In the genomic region with DNA sequence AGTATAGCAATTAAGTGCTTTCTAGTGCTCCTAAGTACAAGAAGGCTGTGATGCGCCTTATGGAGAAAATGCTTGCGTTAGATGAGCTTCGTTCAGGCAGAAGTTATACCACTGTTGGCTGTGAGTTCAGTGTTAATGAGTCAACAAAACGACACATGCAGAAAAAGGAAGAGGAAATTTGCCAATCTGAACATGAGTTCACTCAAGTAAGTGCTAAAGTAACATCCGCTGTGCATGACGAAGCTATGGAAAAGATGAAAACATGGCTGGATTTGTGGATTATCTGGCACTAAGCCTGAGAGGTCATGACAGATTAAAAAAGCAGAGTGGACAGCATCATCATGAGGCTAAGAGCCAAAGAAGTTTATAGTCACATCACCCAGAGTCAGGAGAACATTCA, we compare ENCODE assay signal across 9 cellular contexts. TPM values are rescaled to one million over a fixed set of nuclear protein-coding genes. Genes with fewer than 3 reads are reported as not detected.
DNase-seq lines count a peak whose midpoint lies in the region; ATAC-seq and TF ChIP-seq lines count a peak whose summit lies in the region.
"Had no signal": no experiment of that assay in that cellular context is flagged by ENCODE, and none has a peak within 500 bp of the region (broad histone marks: within the 10 kb centered on the region; RNA-seq: fewer than 3 reads in every experiment).

No MANE protein-coding gene starts in this region.

- 78 to 81% methylated on average over 6 of the region's 6 CpGs for WGBS in aorta, 2 donors

- H3K4me3 Mint-ChIP-seq in MCF 10A (ENCODE audit: unreplicated experiment) (no peak overlapping the region), brain (peak overlapping the region in 2 of 5 experiments; percentile 26 to 48), mesothelial cell of epicardium (no peak overlapping the region)

- H3K27ac ChIP-seq in breast epithelium (peak overlapping the region; percentile 48 to 82), aorta (ENCODE audit: low read depth in 1 of 2, low read length in 2 of 2) (no peak overlapping the region)

- no peak overlapping the region for H3K4me3 ChIP-seq in breast epithelium
- H3K4me3 ChIP-seq in aorta (ENCODE audit: low read length in 2 of 2): no peak overlapping the region

- H3K27me3 Mint-ChIP-seq in MCF 10A (ENCODE audit: insufficient read depth, unreplicated experiment) (no peaks in the 10 kb centered on the region), brain (peaks cover 8% of the 10 kb centered on the region), mesothelial cell of epicardium (ENCODE audit: low read depth) (no peaks in the 10 kb centered on the region)

- H3K36me3 Mint-ChIP-seq in MCF 10A (ENCODE audit: insufficient read depth, unreplicated experiment): no peaks in the 10 kb centered on the region
- peaks cover 16% of the 10 kb centered on the region for H3K36me3 Mint-ChIP-seq in brain
- peaks cover 22% of the 10 kb centered on the region for H3K36me3 Mint-ChIP-seq in mesothelial cell of epicardium

- H3K9me3 Mint-ChIP-seq in MCF 10A (ENCODE audit: unreplicated experiment) (no peaks in the 10 kb centered on the region), brain (no peaks in the 10 kb centered on the region), mesothelial cell of epicardium (no peaks in the 10 kb centered on the region)

- DNase-seq in breast epithelium (ENCODE audit: low spot score in 2 of 2): no peak
- no peak for DNase-seq in MCF 10A (ENCODE audit: unreplicated experiment)
- DNase-seq in lung microvascular endothelial cell (ENCODE audit: low read depth in 2 of 2): peak; percentile 98 to 99
- no peak for DNase-seq in aorta
- no peak for DNase-seq in GM20000 (ENCODE audit: low spot score)
- no peak for DNase-seq in mesothelial cell of epicardium (ENCODE audit: low spot score in 2 of 2, unreplicated experiment in 2 of 2)
- DNase-seq: activated naive CD4-positive, alpha-beta T cell had no signal

- no peak for TF ChIP-seq POLR2A in breast epithelium (IDR thresholded peaks at IDR 0.05)

- H3K9me3 ChIP-seq in breast epithelium: no peaks in the 10 kb centered on the region
- H3K9me3 ChIP-seq in aorta (ENCODE audit: control insufficient read depth, low read length): no peaks in the 10 kb centered on the region

- no peak overlapping the region for H3K27ac Mint-ChIP-seq in MCF 10A (ENCODE audit: low read depth, unreplicated experiment)
- peak overlapping the region in 4 of 5 experiments; percentile 9 to 93 (median 86) for H3K27ac Mint-ChIP-seq in brain
- H3K27ac Mint-ChIP-seq in mesothelial cell of epicardium: no peak overlapping the region

- POLR2A ChIA-PET in MCF 10A (lab: Yijun Ruan, JAX): interaction anchor here (0.8 to 1.4 kb wide), 3 partner anchors 15 to 119 kb away, joined by 3 to 4 read pairs (median 4); no protein-coding TSS in a partner anchor

- H3K4me1 Mint-ChIP-seq in MCF 10A (ENCODE audit: insufficient read depth, unreplicated experiment) (peaks cover 8% of the 10 kb centered on the region), brain (peaks cover 28% of the 10 kb centered on the region), mesothelial cell of epicardium (peaks cover 34% of the 10 kb centered on the region)

- intact Hi-C loops in breast epithelium (cut with DNase I; ENCODE audit: low total_unique reads) (no loop called here), MCF 10A (cut with micrococcal nuclease) (no loop called here), aorta (cut with DNase I) (no loop called here)

- CTCF ChIA-PET in MCF 10A (lab: Yijun Ruan, JAX): interaction anchor here (0.7 to 1.1 kb wide), 4 partner anchors 11 to 35 kb away, joined by 3 read pairs; no protein-coding TSS in a partner anchor

- H3K27me3 ChIP-seq in breast epithelium (no peaks in the 10 kb centered on the region), aorta (ENCODE audit: control insufficient read depth in 1 of 2, insufficient read depth in 2 of 2, low read length in 1 of 2) (no peaks in the 10 kb centered on the region)

- ATAC-seq in aorta (ENCODE audit: low FRiP score) (peak; percentile 60), HG02870 (IDR thresholded peaks at IDR 0.05; ENCODE audit: unreplicated experiment) (no peak)

- TF ChIP-seq CTCF in breast epithelium (IDR thresholded peaks at IDR 0.05) (no peak), MCF 10A (IDR thresholded peaks at IDR 0.05; ENCODE audit: unreplicated experiment) (no peak), brain (conservative IDR thresholded peaks at IDR 0.05) (no peak), GM20000 (IDR thresholded peaks at IDR 0.05; ENCODE audit: extremely low read depth, missing control alignments) (no peak), mesothelial cell of epicardium (IDR thresholded peaks at IDR 0.05; ENCODE audit: unreplicated experiment) (no peak)

- BruUV-seq in MCF 10A (replicated peaks; lab: Mats Ljungman, UMichigan): no TSS peak

- H3K4me1 ChIP-seq in breast epithelium (peaks cover 17 to 23% of the 10 kb centered on the region in 2 donors), aorta (ENCODE audit: control insufficient read depth in 1 of 2, insufficient read depth in 2 of 2, low read length in 2 of 2) (no peaks in the 10 kb centered on the region)

- no peaks in the 10 kb centered on the region for H3K36me3 ChIP-seq in breast epithelium
- no peaks in the 10 kb centered on the region for H3K36me3 ChIP-seq in aorta (ENCODE audit: control insufficient read depth in 1 of 2, insufficient read depth in 2 of 2, low read length in 1 of 2)

RNA-seq across cellular contexts. Expression of a gene that starts 36.9 kb away (rescaled TPM):
- total RNA-seq in breast epithelium: 10 to 100 TPM; 56.9 to 96.2 (median 83.2) TPM
- 8.4 and 8.8 TPM in 2 replicates for total RNA-seq in MCF 10A (2022)
- 48.1 TPM for polyA plus RNA-seq in brain (ENCODE audit: insufficient read depth, low read depth, low replicate concordance)
- total RNA-seq in lung microvascular endothelial cell: 42.3 and 43.4 TPM in 2 replicates
- 10 to 100 TPM; 79.9 to 93.1 TPM for total RNA-seq in aorta
- 10 to 100 TPM; 26.5 to 62.6 TPM for polyA plus RNA-seq in aorta
- total RNA-seq in mesothelial cell of epicardium: 78.7 to 88.6 TPM (median 80.5 TPM) in 3 replicates

Comparison
In these comparisons a context has a peak if more than half of its experiments do, and no peak if none do; other contexts are left out.
1. DNase-seq: peak in lung microvascular endothelial cell (2 of 2); none in breast epithelium (0 of 2), MCF 10A (single experiment), aorta (0 of 2), GM20000 (single experiment) and mesothelial cell of epicardium (0 of 2).
2. H3K27ac ChIP-seq: peak in breast epithelium (2 of 2); none in aorta (0 of 2).
3. H3K27ac Mint-ChIP-seq: peak in brain (4 of 5); none in MCF 10A (single experiment) and mesothelial cell of epicardium (single experiment).